ENCODE assay signal across 8 cellular contexts in genomic region chr12:116534341-116535121, GRCh38. TPM values are rescaled to one million over a fixed set of nuclear protein-coding genes. Genes with fewer than 3 reads are reported as not detected.
DNase-seq lines count a peak whose midpoint lies in the region; ATAC-seq and TF ChIP-seq lines count a peak whose summit lies in the region.

No MANE protein-coding gene starts in this region.

- H3K27me3 Mint-ChIP-seq in activated naive CD4-positive, alpha-beta T cell treated with anti-CD3 and anti-CD28 coated beads, Interleukin-2, amount 50 U/mL, for 24 hours, result no peaks in the 10 kb centered on the region

- 20 to 26% (median 21%) methylated on average over 22 to 27 of the region's 27 CpGs for WGBS in psoas muscle, 3 donors

- H3K9me3 Mint-ChIP-seq in activated naive CD4-positive, alpha-beta T cell treated with anti-CD3 and anti-CD28 coated beads, Interleukin-2, amount 50 U/mL, for 24 hours, result no peaks in the 10 kb centered on the region
- peaks cover 3 to 9% of the 10 kb centered on the region in 2 donors for H3K9me3 Mint-ChIP-seq in activated naive CD4-positive, alpha-beta T cell treated with anti-CD3 and anti-CD28 coated beads, Interleukin-2, amount 50 U/mL, for 72 hours

- H3K36me3 ChIP-seq in WERI-Rb-1 (no peaks in the 10 kb centered on the region), psoas muscle (ENCODE audit: insufficient read depth in 1 of 2, low read depth in 1 of 2) (no peaks in the 10 kb centered on the region)

- H3K4me3 ChIP-seq in WERI-Rb-1 (ENCODE audit: low read depth, low read length), result peak overlapping the region; percentile 56
- peak overlapping the region; percentile 72 for H3K4me3 ChIP-seq in psoas muscle

- peaks cover 18% of the 10 kb centered on the region for H3K4me1 Mint-ChIP-seq in activated naive CD4-positive, alpha-beta T cell treated with anti-CD3 and anti-CD28 coated beads, Interleukin-2, amount 50 U/mL, for 24 hours

- peak overlapping the region; percentile 92 for H3K4me3 Mint-ChIP-seq in activated naive CD4-positive, alpha-beta T cell treated with anti-CD3 and anti-CD28 coated beads, Interleukin-2, amount 50 U/mL, for 24 hours

- DNase-seq in activated naive CD4-positive, alpha-beta T cell treated with anti-CD3 and anti-CD28 coated beads, Interleukin-2, amount 50 U/mL, for 72 hours (ENCODE audit: low spot score in 2 of 2), result no peak
- DNase-seq in WERI-Rb-1 (no peak), foreskin keratinocyte (no peak), psoas muscle (no peak), posterior vena cava (ENCODE audit: low spot score) (no peak), foreskin melanocyte (no peak), glomerular visceral epithelial cell (ENCODE audit: extremely low spot score) (no peak)

- H3K27me3 ChIP-seq in WERI-Rb-1 (ENCODE audit: insufficient read depth, low read depth, severe bottlenecking) (no peaks in the 10 kb centered on the region), foreskin keratinocyte (no peaks in the 10 kb centered on the region), psoas muscle (ENCODE audit: insufficient read depth in 3 of 3, low read length in 2 of 3) (no peaks in the 10 kb centered on the region)

- H3K27ac ChIP-seq in WERI-Rb-1 (no peak overlapping the region), foreskin keratinocyte (no peak overlapping the region), psoas muscle (peak overlapping the region; percentile 71)

- no peaks in the 10 kb centered on the region for H3K9me3 ChIP-seq in WERI-Rb-1 (ENCODE audit: severe bottlenecking)
- H3K9me3 ChIP-seq in psoas muscle, result no peaks in the 10 kb centered on the region

- H3K4me1 ChIP-seq in foreskin keratinocyte (peaks cover 7% of the 10 kb centered on the region), psoas muscle (peaks cover 13% of the 10 kb centered on the region)

- no peak for ATAC-seq in activated naive CD4-positive, alpha-beta T cell treated with anti-CD3 and anti-CD28 coated beads, Interleukin-2, amount 50 U/mL, for 72 hours
- ATAC-seq in foreskin keratinocyte, result peak; percentile 55
- ATAC-seq in psoas muscle, result peak; percentile 57 to 84 (median 77)

- H3K36me3 Mint-ChIP-seq in activated naive CD4-positive, alpha-beta T cell treated with anti-CD3 and anti-CD28 coated beads, Interleukin-2, amount 50 U/mL, for 24 hours, result no peaks in the 10 kb centered on the region
- no peaks in the 10 kb centered on the region for H3K36me3 Mint-ChIP-seq in activated naive CD4-positive, alpha-beta T cell treated with anti-CD3 and anti-CD28 coated beads, Interleukin-2, amount 50 U/mL, for 72 hours

- TF ChIP-seq CTCF in WERI-Rb-1 (IDR thresholded peaks at IDR 0.05; ENCODE audit: low read depth, low read length), result no peak
- TF ChIP-seq CTCF in foreskin keratinocyte (conservative IDR thresholded peaks at IDR 0.05), result no peak
- no peak for TF ChIP-seq CTCF in psoas muscle (IDR thresholded peaks at IDR 0.05)

- no peak overlapping the region for H3K27ac Mint-ChIP-seq in activated naive CD4-positive, alpha-beta T cell treated with anti-CD3 and anti-CD28 coated beads, Interleukin-2, amount 50 U/mL, for 24 hours
- H3K27ac Mint-ChIP-seq in activated naive CD4-positive, alpha-beta T cell treated with anti-CD3 and anti-CD28 coated beads, Interleukin-2, amount 50 U/mL, for 72 hours, result no peak overlapping the region

- intact Hi-C loops in psoas muscle (cut with DNase I) (no loop called here), posterior vena cava (cut with DNase I) (loop anchor here in 1 of 2 donors (10.0 kb wide), 1 partner anchor 240 kb away; no protein-coding TSS in a partner anchor)

RNA-seq across cellular contexts. Expression of gene MAP1LC3B2, which starts 24.6 kb away (rescaled TPM):
- under 1 TPM in 1 of 2 donors, not detected in 1; 0.66 TPM for total RNA-seq in activated naive CD4-positive, alpha-beta T cell treated with anti-CD3 and anti-CD28 coated beads, Interleukin-2, amount 50 U/mL, for 72 hours
- 0.54 and 1.1 TPM in 2 replicates for total RNA-seq in foreskin keratinocyte
- 1.9 and 2.3 TPM in 2 replicates for polyA plus RNA-seq in foreskin keratinocyte
- 1 to 10 TPM; 1.4 to 4.1 (median 1.8) TPM for total RNA-seq in psoas muscle
- 1 to 10 TPM; 2.2 to 9.2 (median 4.3) TPM for polyA plus RNA-seq in psoas muscle
- 1 to 10 TPM in 1 of 2 donors, not detected in 1; 1.8 TPM for total RNA-seq in posterior vena cava

Comparison
In these comparisons a context has a peak if more than half of its experiments do, and no peak if none do; other contexts are left out.
1. ATAC-seq: peak in foreskin keratinocyte (single experiment) and psoas muscle (4 of 4); none in activated naive CD4-positive, alpha-beta T cell treated with anti-CD3 and anti-CD28 coated beads, Interleukin-2, amount 50 U/mL, for 72 hours (0 of 2).